13 cellular contexts compared by ENCODE assay signal in the genomic region with DNA sequence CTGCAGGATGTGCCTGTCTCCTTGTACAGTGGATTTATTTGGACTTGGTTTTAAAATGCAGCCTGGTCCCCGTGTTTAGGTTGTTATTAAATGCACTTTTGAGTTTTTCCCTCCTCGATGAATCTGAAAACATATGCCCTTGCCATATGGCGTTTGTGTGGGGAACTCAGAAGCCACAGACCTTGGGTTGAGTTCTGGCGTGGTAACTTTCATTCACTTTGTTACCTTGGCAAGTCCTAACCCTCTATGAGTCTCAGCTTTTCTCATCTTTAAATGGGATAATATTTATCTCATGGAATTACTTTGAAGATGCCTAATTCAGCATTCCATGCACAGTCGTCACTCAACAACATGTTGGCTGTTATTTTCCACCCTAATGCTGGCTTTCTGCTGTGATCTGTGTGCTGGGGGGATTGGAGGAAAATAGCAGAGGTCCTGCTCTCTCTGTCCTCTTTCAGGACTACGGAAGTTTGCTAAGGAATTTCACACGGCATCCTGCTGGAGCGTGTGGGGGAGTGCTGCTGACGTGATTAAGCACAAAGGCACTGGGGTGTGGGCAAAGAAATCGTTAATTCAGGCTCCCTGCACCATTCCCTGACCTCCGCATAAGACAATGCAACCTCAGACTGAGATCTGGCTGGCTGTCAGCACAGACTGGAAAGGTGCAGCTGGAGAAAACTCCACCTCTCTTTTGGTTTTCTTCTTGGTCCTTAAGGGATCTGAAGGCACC.
DNase-seq lines count a peak whose midpoint lies in the region; TF ChIP-seq lines count a peak whose summit lies in the region.
"Had no signal": no experiment of that assay in that cellular context is flagged by ENCODE, and none has a peak within 500 bp of the region (broad histone marks: within the 10 kb centered on the region; RNA-seq: fewer than 3 reads in every experiment).

No MANE protein-coding gene starts in this region.

- no peaks in the 10 kb centered on the region for H3K27me3 ChIP-seq in NT2/D1 (ENCODE audit: insufficient read depth, insufficient read length)
- H3K27me3 ChIP-seq in HAP-1 (ENCODE audit: low read depth): no peaks in the 10 kb centered on the region

- CTCF ChIA-PET in activated CD4-positive, alpha-beta T cell treated with anti-CD3 and anti-CD28 coated beads, Interleukin-2, amount 10 ng/mL, durations not matched to agents 7 days and 5 days (lab: Charles Lee): interaction anchor here (1.2 to 2.8 kb wide), 3 partner anchors 9 to 23 kb away, joined by 3 to 11 read pairs (median 3); no protein-coding TSS in a partner anchor

- H3K9me3 ChIP-seq in NT2/D1 (ENCODE audit: insufficient read depth, low read length) (peaks cover 9% of the 10 kb centered on the region; the same call in 1 of the 2 replicates), HAP-1 (no peaks in the 10 kb centered on the region)
- H3K9me3 ChIP-seq: A549 had no signal

- H3K36me3 ChIP-seq in NT2/D1 (ENCODE audit: insufficient read depth, insufficient read length, low read length) (no peaks in the 10 kb centered on the region), HAP-1 (replicated peaks) (no peaks in the 10 kb centered on the region)

- H3K4me1 ChIP-seq in NT2/D1 (ENCODE audit: insufficient read depth, insufficient read length) (no peaks in the 10 kb centered on the region), HAP-1 (no peaks in the 10 kb centered on the region)
- H3K4me1 ChIP-seq: A549 had no signal

- intact Hi-C loops in posterior vena cava (cut with DNase I): loop anchor here in 1 of 2 donors (10.0 kb wide), 1 partner anchor 45 kb away; no protein-coding TSS in a partner anchor

- H3K4me3 ChIP-seq in NT2/D1 (ENCODE audit: insufficient read length, low read depth): no peak overlapping the region
- H3K4me3 ChIP-seq in choroid plexus epithelial cell (ENCODE audit: low read depth, low read length): no peak overlapping the region
- no peak overlapping the region for H3K4me3 ChIP-seq in HAP-1
- H3K4me3 ChIP-seq: A549 had no signal

- no peaks in the 10 kb centered on the region for H3K27me3 Mint-ChIP-seq in activated CD4-positive, alpha-beta T cell treated with anti-CD3 and anti-CD28 coated beads, Interleukin-2, amount 10 ng/mL, durations not matched to agents 7 days and 5 days

- peaks cover 31% of the 10 kb centered on the region for H3K36me3 Mint-ChIP-seq in activated CD4-positive, alpha-beta T cell treated with anti-CD3 and anti-CD28 coated beads, Interleukin-2, amount 10 ng/mL, durations not matched to agents 7 days and 5 days (ENCODE audit: low read depth)

- no peak for TF ChIP-seq CTCF in choroid plexus epithelial cell (conservative IDR thresholded peaks at IDR 0.05; ENCODE audit: low read depth, low read length)

- in situ Hi-C loops in HAP-1 (cut with MboI; ENCODE audit: low sequenced_read_pairs): no loop called here

- no peak overlapping the region for H3K9ac ChIP-seq in NT2/D1 (ENCODE audit: insufficient read length, low read depth)

- H3K9me3 Mint-ChIP-seq in activated CD4-positive, alpha-beta T cell treated with anti-CD3 and anti-CD28 coated beads, Interleukin-2, amount 10 ng/mL, durations not matched to agents 7 days and 5 days: peaks cover 15% of the 10 kb centered on the region

- peaks cover 75% of the 10 kb centered on the region for H3K4me1 Mint-ChIP-seq in activated CD4-positive, alpha-beta T cell treated with anti-CD3 and anti-CD28 coated beads, Interleukin-2, amount 10 ng/mL, durations not matched to agents 7 days and 5 days

- no peak overlapping the region for H3K4me3 Mint-ChIP-seq in activated CD4-positive, alpha-beta T cell treated with anti-CD3 and anti-CD28 coated beads, Interleukin-2, amount 10 ng/mL, durations not matched to agents 7 days and 5 days

- peak overlapping the region; percentile 16 for H3K27ac Mint-ChIP-seq in activated CD4-positive, alpha-beta T cell treated with anti-CD3 and anti-CD28 coated beads, Interleukin-2, amount 10 ng/mL, durations not matched to agents 7 days and 5 days

- POLR2A ChIA-PET in activated CD4-positive, alpha-beta T cell treated with anti-CD3 and anti-CD28 coated beads, Interleukin-2, amount 10 ng/mL, durations not matched to agents 7 days and 5 days (lab: Charles Lee): no interaction called here

- DNase-seq in activated CD4-positive, alpha-beta T cell treated with anti-CD3 and anti-CD28 coated beads, Interleukin-2, amount 10 ng/mL, durations not matched to agents 7 days and 5 days: no peak
- DNase-seq in activated CD4-positive, alpha-beta T cell treated with anti-CD3 and anti-CD28 coated beads, Interleukin-2, amount 50 U/mL, for 1 hour: no peak
- DNase-seq in NT2/D1 (ENCODE audit: low read depth, low spot score) (peak; percentile 44), choroid plexus epithelial cell (ENCODE audit: low read depth) (peak; percentile 7), posterior vena cava (ENCODE audit: low spot score) (peak; percentile 23), anterior cingulate cortex (lab: John Stamatoyannopoulos, UW) (no peak), HAP-1 (ENCODE audit: low spot score in 2 of 2) (no peak), middle frontal gyrus (ENCODE audit: extremely low spot score, low spot score) (no peak)
- DNase-seq: amygdala, MM.1S, NCI-H345, trophoblast cell had no signal

Comparison
In these comparisons a context has a peak if more than half of its experiments do, and no peak if none do; other contexts are left out.
1. DNase-seq: peak in NT2/D1 (single experiment), choroid plexus epithelial cell (single experiment) and posterior vena cava (single experiment); none in activated CD4-positive, alpha-beta T cell treated with anti-CD3 and anti-CD28 coated beads, Interleukin-2, amount 10 ng/mL, durations not matched to agents 7 days and 5 days (single experiment), activated CD4-positive, alpha-beta T cell treated with anti-CD3 and anti-CD28 coated beads, Interleukin-2, amount 50 U/mL, for 1 hour (single experiment), anterior cingulate cortex (0 of 58), HAP-1 (0 of 2) and middle frontal gyrus (single experiment).